In the genomic region with DNA sequence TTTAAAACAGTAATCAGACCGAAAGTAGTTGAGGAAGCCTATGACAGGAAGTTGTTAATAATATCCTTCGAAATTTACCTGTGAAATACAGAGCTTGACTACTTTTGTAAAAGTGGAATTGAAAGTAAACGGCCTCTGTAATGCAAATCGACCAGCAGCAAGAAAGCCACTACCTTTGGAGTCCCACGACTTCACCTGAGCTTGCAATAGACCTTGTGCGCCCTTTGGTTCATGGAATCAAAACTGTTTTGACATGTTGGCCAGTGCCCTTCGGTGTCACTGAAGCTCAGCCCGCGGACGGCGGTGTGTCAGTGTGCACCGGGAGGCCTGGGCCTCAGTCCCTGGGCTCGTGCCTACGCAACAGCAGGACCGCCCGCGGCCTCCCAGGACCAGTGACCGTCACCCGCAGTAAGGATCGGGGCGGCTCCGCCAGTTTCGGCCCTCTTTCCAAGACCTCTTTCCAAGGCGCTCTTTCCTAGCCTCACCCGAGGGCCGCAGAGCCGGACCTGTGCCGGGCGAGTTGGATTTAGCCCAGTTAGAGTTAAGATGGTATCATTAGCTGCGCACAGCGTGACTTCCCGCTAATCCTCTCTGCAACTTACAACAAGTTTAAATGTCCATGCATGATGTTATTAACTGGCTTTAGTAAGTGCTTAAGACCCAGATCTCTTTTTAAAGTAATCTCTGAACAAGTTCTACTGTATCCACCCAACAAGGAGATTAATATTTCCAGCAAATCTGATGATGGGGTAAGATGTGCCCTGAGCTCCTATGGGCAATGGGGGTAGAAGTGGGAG, we compare ENCODE assay signal across 8 cellular contexts.
DNase-seq lines count a peak whose midpoint lies in the region; ATAC-seq and TF ChIP-seq lines count a peak whose summit lies in the region.

No MANE protein-coding gene starts in this region.

- H3K9ac ChIP-seq in neural cell (ENCODE audit: low read length): peak overlapping the region; percentile 96

- no peak for TF ChIP-seq EP300 in neural cell (conservative IDR thresholded peaks at IDR 0.05; ENCODE audit: poor library complexity, severe bottlenecking)

- no peaks in the 10 kb centered on the region for H4K20me1 ChIP-seq in neural cell (ENCODE audit: insufficient read depth)

- H3K9me2 ChIP-seq in neural cell (ENCODE audit: insufficient read depth, low read length): no peaks in the 10 kb centered on the region

- no peaks in the 10 kb centered on the region for H3K9me3 ChIP-seq in neural cell (ENCODE audit: low read length)

- no peak overlapping the region for H2AFZ ChIP-seq in neural cell (ENCODE audit: low read depth, low read length)

- H3K9me3 Mint-ChIP-seq in activated T-helper 1 cell treated with anti-CD3 and anti-CD28 coated beads, Interleukin-12 subunit alpha, Interleukin-12 subunit beta, Interleukin-2, Interleukin-4 antibody, amounts not matched to agents 30 ng/mL and 10 ng/mL and 1 ng/mL, durations not matched to agents 14 hours and 24 hours and 36 hours: no peaks in the 10 kb centered on the region

- H3K4me3 Mint-ChIP-seq in activated T-helper 1 cell treated with anti-CD3 and anti-CD28 coated beads, Interleukin-12 subunit alpha, Interleukin-12 subunit beta, Interleukin-2, Interleukin-4 antibody, amounts not matched to agents 30 ng/mL and 10 ng/mL and 1 ng/mL, durations not matched to agents 14 hours and 24 hours and 36 hours: peak overlapping the region; percentile 27

- peak; percentile 26 for ATAC-seq in GM19025 (IDR thresholded peaks at IDR 0.05; ENCODE audit: low read depth, unreplicated experiment)
- ATAC-seq in HG02870 (IDR thresholded peaks at IDR 0.05; ENCODE audit: unreplicated experiment): peak; percentile 55

- H3K27me3 ChIP-seq in neural cell (ENCODE audit: insufficient read depth, low read depth, low read length): no peaks in the 10 kb centered on the region

- peak overlapping the region; percentile 100 for H3K27ac ChIP-seq in neural cell (ENCODE audit: low read length)

- H3K79me2 ChIP-seq in neural cell (replicated peaks; ENCODE audit: insufficient read depth, low read length): peaks cover 97% of the 10 kb centered on the region

- TF ChIP-seq RAD21 in neural cell (conservative IDR thresholded peaks at IDR 0.05): no peak

- H3K27ac Mint-ChIP-seq in activated T-helper 1 cell treated with anti-CD3 and anti-CD28 coated beads, Interleukin-12 subunit alpha, Interleukin-12 subunit beta, Interleukin-2, Interleukin-4 antibody, amounts not matched to agents 30 ng/mL and 10 ng/mL and 1 ng/mL, durations not matched to agents 14 hours and 24 hours and 36 hours: no peak overlapping the region

- intact Hi-C loops in activated T-helper 1 cell treated with anti-CD3 and anti-CD28 coated beads, Interleukin-12 subunit alpha, Interleukin-12 subunit beta, Interleukin-2, Interleukin-4 antibody, amounts not matched to agents 30 ng/mL and 10 ng/mL and 1 ng/mL, durations not matched to agents 14 hours and 24 hours and 36 hours (cut with micrococcal nuclease): loop anchor here (2.0 to 10.0 kb wide), 3 partner anchors 223 to 1245 kb away; a partner anchor contains a TSS

- H3K36me3 Mint-ChIP-seq in activated T-helper 1 cell treated with anti-CD3 and anti-CD28 coated beads, Interleukin-12 subunit alpha, Interleukin-12 subunit beta, Interleukin-2, Interleukin-4 antibody, amounts not matched to agents 30 ng/mL and 10 ng/mL and 1 ng/mL, durations not matched to agents 14 hours and 24 hours and 36 hours (ENCODE audit: low read depth): peaks cover 3% of the 10 kb centered on the region

- peaks cover 7% of the 10 kb centered on the region for H3K36me3 ChIP-seq in neural cell (ENCODE audit: insufficient read depth, low read length)

- peaks cover 17% of the 10 kb centered on the region for H3K4me1 Mint-ChIP-seq in activated T-helper 1 cell treated with anti-CD3 and anti-CD28 coated beads, Interleukin-12 subunit alpha, Interleukin-12 subunit beta, Interleukin-2, Interleukin-4 antibody, amounts not matched to agents 30 ng/mL and 10 ng/mL and 1 ng/mL, durations not matched to agents 14 hours and 24 hours and 36 hours (ENCODE audit: low read depth)

- H3F3A ChIP-seq in neural cell (ENCODE audit: insufficient read depth, low read length, poor library complexity, severe bottlenecking): peaks cover 16% of the 10 kb centered on the region

- TF ChIP-seq CTCF in neural cell (IDR thresholded peaks at IDR 0.05; ENCODE audit: poor library complexity, severe bottlenecking): no peak

- H3K4me3 ChIP-seq in neural cell (ENCODE audit: low read length): peak overlapping the region; percentile 82

- peak overlapping the region; percentile 86 for H3K4me2 ChIP-seq in neural cell (ENCODE audit: low read length)

- peaks cover 57% of the 10 kb centered on the region for H3K27me3 Mint-ChIP-seq in activated T-helper 1 cell treated with anti-CD3 and anti-CD28 coated beads, Interleukin-12 subunit alpha, Interleukin-12 subunit beta, Interleukin-2, Interleukin-4 antibody, amounts not matched to agents 30 ng/mL and 10 ng/mL and 1 ng/mL, durations not matched to agents 14 hours and 24 hours and 36 hours (ENCODE audit: insufficient read depth)

- no peak for DNase-seq in activated T-helper 1 cell treated with anti-CD3 and anti-CD28 coated beads, Interleukin-12 subunit alpha, Interleukin-12 subunit beta, Interleukin-2, Interleukin-4 antibody, amounts not matched to agents 30 ng/mL and 10 ng/mL and 1 ng/mL, durations not matched to agents 14 hours and 24 hours and 36 hours (ENCODE audit: low spot score)
- DNase-seq in NCI-H2081 treated with DMSO at 0.1 percent for 48 hours (lab: John Stamatoyannopoulos, UW) (no peak), NCI-H526 treated with DMSO at 0.1 percent for 48 hours (lab: John Stamatoyannopoulos, UW) (no peak), NCI-H2029 (lab: John Stamatoyannopoulos, UW) (no peak)
- no peak for DNase-seq in activated CD4-positive, alpha-beta T cell treated with anti-CD3 and anti-CD28 coated beads for 1 hour

TF ChIP-seq in neural cell, 6 proteins besides CTCF, POLR2A, EP300 and RAD21:
- TF ChIP-seq TAF1 (IDR thresholded peaks at IDR 0.05; ENCODE audit: low read depth): no peak
- TF ChIP-seq, protein P1, sequence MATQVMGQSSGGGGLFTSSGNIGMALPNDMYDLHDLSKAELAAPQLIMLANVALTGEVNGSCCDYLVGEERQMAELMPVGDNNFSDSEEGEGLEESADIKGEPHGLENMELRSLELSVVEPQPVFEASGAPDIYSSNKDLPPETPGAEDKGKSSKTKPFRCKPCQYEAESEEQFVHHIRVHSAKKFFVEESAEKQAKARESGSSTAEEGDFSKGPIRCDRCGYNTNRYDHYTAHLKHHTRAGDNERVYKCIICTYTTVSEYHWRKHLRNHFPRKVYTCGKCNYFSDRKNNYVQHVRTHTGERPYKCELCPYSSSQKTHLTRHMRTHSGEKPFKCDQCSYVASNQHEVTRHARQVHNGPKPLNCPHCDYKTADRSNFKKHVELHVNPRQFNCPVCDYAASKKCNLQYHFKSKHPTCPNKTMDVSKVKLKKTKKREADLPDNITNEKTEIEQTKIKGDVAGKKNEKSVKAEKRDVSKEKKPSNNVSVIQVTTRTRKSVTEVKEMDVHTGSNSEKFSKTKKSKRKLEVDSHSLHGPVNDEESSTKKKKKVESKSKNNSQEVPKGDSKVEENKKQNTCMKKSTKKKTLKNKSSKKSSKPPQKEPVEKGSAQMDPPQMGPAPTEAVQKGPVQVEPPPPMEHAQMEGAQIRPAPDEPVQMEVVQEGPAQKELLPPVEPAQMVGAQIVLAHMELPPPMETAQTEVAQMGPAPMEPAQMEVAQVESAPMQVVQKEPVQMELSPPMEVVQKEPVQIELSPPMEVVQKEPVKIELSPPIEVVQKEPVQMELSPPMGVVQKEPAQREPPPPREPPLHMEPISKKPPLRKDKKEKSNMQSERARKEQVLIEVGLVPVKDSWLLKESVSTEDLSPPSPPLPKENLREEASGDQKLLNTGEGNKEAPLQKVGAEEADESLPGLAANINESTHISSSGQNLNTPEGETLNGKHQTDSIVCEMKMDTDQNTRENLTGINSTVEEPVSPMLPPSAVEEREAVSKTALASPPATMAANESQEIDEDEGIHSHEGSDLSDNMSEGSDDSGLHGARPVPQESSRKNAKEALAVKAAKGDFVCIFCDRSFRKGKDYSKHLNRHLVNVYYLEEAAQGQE (IDR thresholded peaks at IDR 0.05; ENCODE audit: borderline replicate concordance): no peak
- TF ChIP-seq POLR2AphosphoS5 (IDR thresholded peaks at IDR 0.05): peak; percentile 1
